ENCODE assay signal across 8 cellular contexts in the genomic region with DNA sequence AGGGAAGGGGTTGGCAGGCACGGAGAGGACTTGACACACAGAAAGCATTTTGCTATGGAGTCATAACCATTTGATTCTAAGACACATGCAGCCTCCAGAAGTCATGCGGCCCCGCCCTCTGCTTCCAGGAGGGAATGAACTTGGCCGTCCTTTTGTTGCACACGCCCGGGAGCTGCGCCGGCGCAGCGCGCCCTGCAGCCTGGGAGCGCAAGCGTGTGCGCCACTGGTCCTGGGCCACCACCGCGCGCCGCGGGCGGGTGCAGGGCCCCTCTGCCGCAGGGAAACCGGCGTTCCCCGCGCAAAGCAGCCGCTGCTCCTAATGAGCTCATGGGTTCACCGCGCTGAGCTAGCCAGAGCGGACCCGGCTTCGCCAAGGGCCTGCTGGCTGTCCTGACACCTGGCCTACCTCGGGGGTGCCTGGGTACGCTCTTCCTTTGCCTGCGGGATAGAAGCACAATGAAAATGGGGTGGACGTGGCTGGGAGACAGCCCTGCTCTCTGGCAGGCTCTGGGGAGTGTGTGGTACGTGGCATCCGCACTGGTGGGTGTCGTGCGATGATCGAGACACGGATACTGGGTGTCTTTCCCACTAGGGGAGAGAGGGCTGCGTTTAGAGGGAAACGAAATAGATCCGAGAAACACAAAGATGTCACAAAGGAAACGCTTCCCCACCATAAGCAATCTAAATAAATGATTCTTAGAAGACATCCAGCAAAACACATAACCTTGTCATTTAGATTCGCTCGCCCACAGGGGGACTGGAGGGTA. TPM values are rescaled to one million over a fixed set of nuclear protein-coding genes. Genes with fewer than 3 reads are reported as not detected.
DNase-seq lines count a peak whose midpoint lies in the region; ATAC-seq and TF ChIP-seq lines count a peak whose summit lies in the region.

No MANE protein-coding gene starts in this region.

- no peak overlapping the region for H3K27ac ChIP-seq in iPS DF 6.9 (ENCODE audit: low read length)

- H3K4me3 ChIP-seq in iPS DF 6.9 (ENCODE audit: low read length), result peak overlapping the region; percentile 43; the same call in 1 of the 2 replicates

- peak overlapping the region; percentile 83 to 98 (median 95) for H3K4me3 Mint-ChIP-seq in IgD-negative memory B cell
- H3K4me3 Mint-ChIP-seq in MCF 10A (ENCODE audit: unreplicated experiment), result peak overlapping the region; percentile 85

- H3K36me3 Mint-ChIP-seq in IgD-negative memory B cell (no peaks in the 10 kb centered on the region), MCF 10A (ENCODE audit: insufficient read depth, unreplicated experiment) (no peaks in the 10 kb centered on the region)

- CTCF ChIA-PET in MCF 10A (lab: Yijun Ruan, JAX), result interaction anchor here (0.5 to 6.6 kb wide), 21 partner anchors 9 to 438 kb away, joined by 3 to 54 read pairs (median 4); partner anchors contain the start of gene PEX26

- intact Hi-C loops in MCF 10A (cut with micrococcal nuclease), result loop anchor here (1.0 to 2.0 kb wide), 3 partner anchors 23 to 193 kb away; no protein-coding TSS in a partner anchor

- peaks cover 19% of the 10 kb centered on the region for H3K27me3 ChIP-seq in iPS DF 6.9 (ENCODE audit: control insufficient read depth, insufficient read depth, low read length)

- H3K9me3 Mint-ChIP-seq in IgD-negative memory B cell, result no peaks in the 10 kb centered on the region
- no peaks in the 10 kb centered on the region for H3K9me3 Mint-ChIP-seq in MCF 10A (ENCODE audit: unreplicated experiment)

- H3K4me1 ChIP-seq in iPS DF 6.9 (ENCODE audit: control insufficient read depth, insufficient read depth, low read length), result no peaks in the 10 kb centered on the region

- H3K27me3 Mint-ChIP-seq in IgD-negative memory B cell (peaks cover 2% of the 10 kb centered on the region), MCF 10A (ENCODE audit: insufficient read depth, unreplicated experiment) (no peaks in the 10 kb centered on the region)

- POLR2A ChIA-PET in MCF 10A (lab: Yijun Ruan, JAX), result interaction anchor here (0.6 to 6.1 kb wide), 19 partner anchors 8 to 317 kb away, joined by 3 to 69 read pairs (median 4); partner anchors contain the start of gene PEX26

- H3K9me3 ChIP-seq in iPS DF 6.9 (ENCODE audit: control insufficient read depth, insufficient read depth, low read length), result no peaks in the 10 kb centered on the region

- no CpG with 5 or more reads among the region's 47 CpGs for WGBS in iPS DF 6.9 (ENCODE audit: insufficient coverage, insufficient read length)

- no peaks in the 10 kb centered on the region for H3K36me3 ChIP-seq in iPS DF 6.9 (ENCODE audit: control insufficient read depth, insufficient read depth, low read length)

- H3K27ac Mint-ChIP-seq in IgD-negative memory B cell, result peak overlapping the region in 2 of 3 donors; percentile 6 to 22
- H3K27ac Mint-ChIP-seq in MCF 10A (ENCODE audit: low read depth, unreplicated experiment), result no peak overlapping the region

- no peak for TF ChIP-seq CTCF in MCF 10A (IDR thresholded peaks at IDR 0.05; ENCODE audit: unreplicated experiment)

- peak; percentile 47 for DNase-seq in DMS79 treated with DMSO at 0.1 percent for 48 hours (lab: John Stamatoyannopoulos, UW)
- DNase-seq in SK-N-DZ (ENCODE audit: low spot score), result peak; percentile 79
- DNase-seq in MCF 10A (ENCODE audit: unreplicated experiment), result peak; percentile 86
- DNase-seq in iPS DF 6.9 (ENCODE audit: low read depth, low spot score), result no peak
- DNase-seq in pulmonary artery endothelial cell (ENCODE audit: low read depth, low spot score), result peak; percentile 39
- DNase-seq in activated gamma-delta T cell (lab: John Stamatoyannopoulos, UW), result no peak

- BruUV-seq in MCF 10A (replicated peaks; lab: Mats Ljungman, UMichigan), result no TSS peak

- peaks cover 11 to 16% (median 13%) of the 10 kb centered on the region in 3 donors for H3K4me1 Mint-ChIP-seq in IgD-negative memory B cell
- peaks cover 15% of the 10 kb centered on the region for H3K4me1 Mint-ChIP-seq in MCF 10A (ENCODE audit: insufficient read depth, unreplicated experiment)

- ATAC-seq in GM21737 (IDR thresholded peaks at IDR 0.05; ENCODE audit: unreplicated experiment), result no peak

RNA-seq across cellular contexts. Expression of gene MICAL3, which starts 0.7 kb away (rescaled TPM):
- polyA plus RNA-seq in IgD-negative memory B cell, result 12.0 TPM
- 13.9 and 17.8 TPM in 2 replicates for polyA plus RNA-seq in SK-N-DZ (2014; cell fraction: cytosol; rRNA removed)
- 12.3 and 33.7 TPM in 2 replicates for polyA plus RNA-seq in SK-N-DZ (2014; cell fraction: nucleus; rRNA removed)
- total RNA-seq in MCF 10A (2022) (54.1 and 62.1 TPM in 2 replicates), pulmonary artery endothelial cell (19.0 and 32.0 TPM in 2 replicates)

RNA-seq across cellular contexts. Expression of gene PEX26, which starts 54.1 kb away (rescaled TPM):
- polyA plus RNA-seq in IgD-negative memory B cell, result 3.4 TPM
- 40.1 and 43.1 TPM in 2 replicates for polyA plus RNA-seq in SK-N-DZ (2014; cell fraction: cytosol; rRNA removed)
- polyA plus RNA-seq in SK-N-DZ (2014; cell fraction: nucleus; rRNA removed), result 18.4 and 22.3 TPM in 2 replicates
- total RNA-seq in MCF 10A (2022), result 41.0 and 47.1 TPM in 2 replicates
- 24.7 and 36.2 TPM in 2 replicates for total RNA-seq in pulmonary artery endothelial cell

Comparison
In these comparisons a context has a peak if more than half of its experiments do, and no peak if none do; other contexts are left out.
1. DNase-seq: peak in DMS79 treated with DMSO at 0.1 percent for 48 hours (single experiment), SK-N-DZ (single experiment), MCF 10A (single experiment) and pulmonary artery endothelial cell (single experiment); none in iPS DF 6.9 (single experiment) and activated gamma-delta T cell (single experiment).